ENCODE assay signal across 28 cellular contexts in the genomic region with DNA sequence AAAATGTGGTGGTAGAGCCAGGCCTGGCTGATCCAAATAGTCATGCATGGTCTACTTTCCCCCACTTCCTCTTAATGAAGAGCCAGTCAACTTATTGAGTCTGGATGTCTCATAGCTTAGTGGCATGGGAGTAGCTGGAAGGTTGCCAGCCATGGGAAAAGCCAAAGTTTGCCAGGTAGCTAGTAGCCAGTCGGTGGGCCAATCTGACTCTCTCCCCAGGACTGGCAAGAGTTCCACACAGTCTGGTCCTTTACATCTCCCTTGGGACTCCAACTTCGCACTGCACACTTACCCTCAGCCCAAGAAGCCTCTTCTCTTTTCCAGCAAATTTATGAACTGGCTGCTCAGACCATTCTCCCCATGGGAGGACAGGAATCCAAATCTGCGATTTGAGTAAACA. TPM values are rescaled to one million over a fixed set of nuclear protein-coding genes. Genes with fewer than 3 reads are reported as not detected.
DNase-seq lines count a peak whose midpoint lies in the region; ATAC-seq, FAIRE-seq and TF ChIP-seq lines count a peak whose summit lies in the region.
"Had no signal": no experiment of that assay in that cellular context is flagged by ENCODE, and none has a peak within 500 bp of the region (broad histone marks: within the 10 kb centered on the region; RNA-seq: fewer than 3 reads in every experiment).

No MANE protein-coding gene starts in this region.

- no TSS peak for BruUV-seq in GM12878 (replicated peaks; lab: Mats Ljungman, UMichigan)

- H3K9ac ChIP-seq in GM12878 (ENCODE audit: control insufficient read depth, insufficient read depth, low read length), result no peak overlapping the region

- H3K79me2 ChIP-seq in GM12878 (ENCODE audit: control insufficient read depth, insufficient read depth, low read length), result no peaks in the 10 kb centered on the region

- WGBS in GM12878 (ENCODE audit: insufficient coverage, insufficient replicate concordance, low lambda C conversion rate, missing lambda C conversion rate), result 96% methylated on average over 3 of the region's 3 CpGs
- WGBS in right cardiac atrium, result 58% methylated on average over 3 of the region's 3 CpGs
- WGBS in thyroid gland, 2 donors, result 63 to 79% methylated on average over 3 of the region's 3 CpGs

- TF ChIP-seq EP300 in GM12878 (IDR thresholded peaks at IDR 0.05; ENCODE audit: borderline replicate concordance in 1 of 2, control insufficient read depth in 1 of 2, low read depth in 2 of 2, low read length in 2 of 2), result no peak

- RAD21 ChIA-PET in GM12878 (lab: Charles Lee; ENCODE audit: unreplicated experiment), result no interaction called here

- no peaks in the 10 kb centered on the region for H3K4me1 Mint-ChIP-seq in natural killer cell

- no peaks in the 10 kb centered on the region for H4K20me1 ChIP-seq in GM12878 (ENCODE audit: control insufficient read depth, insufficient read depth)

- FAIRE-seq in GM12878 (lab: Jason Lieb, UNC), result no peak
- FAIRE-seq: GM12892 had no signal

- SMC1A ChIA-PET in GM12878 (lab: Charles Lee; ENCODE audit: uncharacterized antibody, unreplicated experiment), result no interaction called here

- DNase-seq in DMS 273 treated with DMSO at 0.1 percent for 48 hours (lab: John Stamatoyannopoulos, UW) (peak; percentile 12), HK-2 (ENCODE audit: unreplicated experiment) (peak; percentile 68), GM12878 (ENCODE audit: low read depth, low spot score) (no peak), right cardiac atrium (peak; percentile 35 to 81 (median 66)), posterior vena cava (ENCODE audit: low spot score) (no peak), natural killer cell (no peak), thyroid gland (no peak), retina (no peak)
- DNase-seq: activated CD4-positive, alpha-beta T cell treated with anti-CD3 and anti-CD28 coated beads for 1 hour; activated CD8-positive, alpha-beta memory T cell treated with anti-CD3 and anti-CD28 coated beads for 24 hours; activated naive CD4-positive, alpha-beta T cell; activated T-cell treated with anti-CD3 and anti-CD28 coated beads, Interleukin-2, amount 50 U/mL, for 4 hours; amygdala; caudate nucleus; CD4-positive, CD25-positive, alpha-beta regulatory T cell; dermis blood vessel endothelial cell; foreskin fibroblast; NCI-H146; NCI-H748 treated with DMSO at 0.1 percent for 48 hours; SHP77; spleen; stimulated activated CD4-positive, alpha-beta T cell treated with anti-CD3 and anti-CD28 coated beads, Interleukin-4, amount 100 ng/mL, for 1 hour; stimulated activated naive CD4-positive, alpha-beta T cell; SW 1271 had no signal

- no peak for TF ChIP-seq CTCF in GM12878 (IDR thresholded peaks at IDR 0.05 in 2 of 3, conservative IDR thresholded peaks at IDR 0.05 in 1 of 3; ENCODE audit: control insufficient read depth in 2 of 3, extremely low read depth in 1 of 3, insufficient read depth in 1 of 3, low read depth in 3 of 3, low read length in 3 of 3)
- TF ChIP-seq CTCF in natural killer cell (IDR thresholded peaks at IDR 0.05), result no peak
- TF ChIP-seq CTCF in thyroid gland (IDR thresholded peaks at IDR 0.05), result no peak

- no peaks in the 10 kb centered on the region for H3K27me3 ChIP-seq in GM12878 (replicated peaks in 1 of 2; ENCODE audit: control insufficient read depth in 2 of 2, insufficient read depth in 2 of 2, low read length in 1 of 2)
- no peaks in the 10 kb centered on the region for H3K27me3 ChIP-seq in right cardiac atrium (ENCODE audit: control insufficient read depth, insufficient read depth)
- H3K27me3 ChIP-seq in thyroid gland, result no peaks in the 10 kb centered on the region
- H3K27me3 ChIP-seq: spleen had no signal

- POLR2A ChIA-PET in GM12878 (lab: Charles Lee), result no interaction called here

- no peaks in the 10 kb centered on the region for H3K36me3 ChIP-seq in GM12878 (ENCODE audit: control insufficient read depth in 2 of 2, insufficient read depth in 2 of 2, low read length in 1 of 2)
- H3K36me3 ChIP-seq in thyroid gland, result no peaks in the 10 kb centered on the region
- H3K36me3 ChIP-seq: spleen, thoracic aorta had no signal

- intact Hi-C loops in GM12878 (cut with micrococcal nuclease; ENCODE audit: unreplicated experiment), result loop anchor here (5.0 to 10.0 kb wide), 3 partner anchors 85 to 233 kb away; partner anchors contain the start of gene HAO2
- intact Hi-C loops in right cardiac atrium (cut with DNase I), result no loop called here
- intact Hi-C loops in posterior vena cava (cut with DNase I), result loop anchor here in 1 of 2 donors (10.0 kb wide), 1 partner anchor 47 kb away; no protein-coding TSS in a partner anchor
- intact Hi-C loops in natural killer cell (cut with micrococcal nuclease), result no loop called here
- intact Hi-C loops in thyroid gland (cut with DNase I), result no loop called here

- no peaks in the 10 kb centered on the region for H3K27me3 Mint-ChIP-seq in natural killer cell (ENCODE audit: low read depth in 2 of 2)
- H3K27me3 Mint-ChIP-seq: CD4-positive, CD25-positive, alpha-beta regulatory T cell had no signal

- H3K36me3 Mint-ChIP-seq in natural killer cell, result no peaks in the 10 kb centered on the region

- CTCF ChIA-PET in GM12878 (lab: Yijun Ruan, JAX), result no interaction called here

- TF ChIP-seq RAD21 in GM12878 (IDR thresholded peaks at IDR 0.05; ENCODE audit: insufficient read depth, low read depth, low read length), result no peak

- no peak overlapping the region for H3K4me3 ChIP-seq in GM12878
- H3K4me3 ChIP-seq in right cardiac atrium (ENCODE audit: low read length), result no peak overlapping the region
- no peak overlapping the region for H3K4me3 ChIP-seq in thyroid gland (replicated peaks in 1 of 3)
- H3K4me3 ChIP-seq: lung, psoas muscle, spleen, thoracic aorta had no signal

- ATAC-seq in GM12878 (no peak), right cardiac atrium (peak; percentile 57 to 85), natural killer cell (no peak)
- ATAC-seq: activated T-cell treated with anti-CD3 and anti-CD28 coated beads, Interleukin-2, amount 50 U/mL, for 4 hours had no signal

- no peaks in the 10 kb centered on the region for H3K9me3 Mint-ChIP-seq in natural killer cell
- H3K9me3 Mint-ChIP-seq: activated T-cell treated with anti-CD3 and anti-CD28 coated beads, Interleukin-2, amount 50 U/mL, for 4 hours; CD4-positive, CD25-positive, alpha-beta regulatory T cell had no signal

- H3K4me1 ChIP-seq in GM12878 (ENCODE audit: control insufficient read depth, insufficient read depth, low read length), result no peaks in the 10 kb centered on the region
- peaks cover 2% of the 10 kb centered on the region for H3K4me1 ChIP-seq in right cardiac atrium (ENCODE audit: control insufficient read depth, insufficient read depth, low read length)
- H3K4me1 ChIP-seq in thyroid gland, result no peaks in the 10 kb centered on the region
- H3K4me1 ChIP-seq: psoas muscle, spleen had no signal

- no peak overlapping the region for H3K4me2 ChIP-seq in GM12878 (ENCODE audit: control insufficient read depth, insufficient read depth)

- no peak overlapping the region for H3K27ac ChIP-seq in GM12878 (ENCODE audit: control insufficient read depth, insufficient read depth)
- no peak overlapping the region for H3K27ac ChIP-seq in right cardiac atrium (ENCODE audit: low read length)
- H3K27ac ChIP-seq in thyroid gland, result no peak overlapping the region
- H3K27ac ChIP-seq: psoas muscle, spleen, thoracic aorta had no signal

- no peak overlapping the region for H3K27ac Mint-ChIP-seq in natural killer cell
- H3K27ac Mint-ChIP-seq: CD4-positive, CD25-positive, alpha-beta regulatory T cell had no signal

- H2AFZ ChIP-seq in GM12878 (ENCODE audit: control insufficient read depth, low read depth, low read length), result no peak overlapping the region

- in situ Hi-C loops in GM12878 (cut with MboI), result no loop called here

- no peaks in the 10 kb centered on the region for H3K9me3 ChIP-seq in GM12878 (replicated peaks; ENCODE audit: control insufficient read depth, insufficient read depth, low read length)
- H3K9me3 ChIP-seq in right cardiac atrium (ENCODE audit: control insufficient read depth, low read length), result no peaks in the 10 kb centered on the region
- H3K9me3 ChIP-seq in thyroid gland, result no peaks in the 10 kb centered on the region
- H3K9me3 ChIP-seq: psoas muscle, spleen, thoracic aorta had no signal

- no peak for TF ChIP-seq POLR2A in GM12878 (IDR thresholded peaks at IDR 0.05; ENCODE audit: low read depth, low read length)
- TF ChIP-seq POLR2A in thyroid gland (IDR thresholded peaks at IDR 0.05), result no peak

- no peak overlapping the region for H3K4me3 Mint-ChIP-seq in natural killer cell
- H3K4me3 Mint-ChIP-seq: activated T-cell treated with anti-CD3 and anti-CD28 coated beads, Interleukin-2, amount 50 U/mL, for 4 hours; CD4-positive, CD25-positive, alpha-beta regulatory T cell had no signal

TF ChIP-seq in GM12878, 131 proteins besides CTCF, POLR2A, EP300 and RAD21:
- peak; percentile 37; the same call in 1 of the 2 replicates for TF ChIP-seq SPI1 (IDR thresholded peaks at IDR 0.05; ENCODE audit: borderline replicate concordance, insufficient read depth, low read depth, low read length)
- no peak for TF ChIP-seq RAD51 (IDR thresholded peaks at IDR 0.05)
- no peak for TF ChIP-seq TCF7 (IDR thresholded peaks at IDR 0.05; ENCODE audit: borderline replicate concordance)
- no peak for TF ChIP-seq SIX5 (IDR thresholded peaks at IDR 0.05; ENCODE audit: low read depth, low read length, severe bottlenecking)
- TF ChIP-seq MTA2 (IDR thresholded peaks at IDR 0.05; ENCODE audit: low read depth), result no peak
- no peak for TF ChIP-seq POLR2AphosphoS2 (IDR thresholded peaks at IDR 0.05; ENCODE audit: low read depth, low read length)

RNA-seq across cellular contexts. Expression of gene WARS2, which starts 8.3 kb away (rescaled TPM):
- total RNA-seq in GM12878 (2013; cell fraction: nucleolus; rRNA removed), result 36.7 and 37.0 TPM in 2 replicates
- total RNA-seq in GM12878 (2014; rRNA removed), result 20.4 and 22.0 TPM in 2 replicates
- 14.3 and 14.5 TPM in 2 replicates for total RNA-seq in GM12878 (2014; rRNA removed; fragmentation: Illumina TruSeq; extraction: Trizol)
- total RNA-seq in GM12878 (2021), result 13.9 and 15.9 TPM in 2 replicates
- polyA plus RNA-seq in GM12878 (2011; ENCODE audit: low read depth), result 7.5 TPM
- 14.4 and 22.2 TPM in 2 replicates for polyA plus RNA-seq in GM12878 (2011; rRNA removed)
- 13.5 and 17.5 TPM in 2 replicates for polyA plus RNA-seq in GM12878 (2011; cell fraction: cytosol; rRNA removed)
- polyA plus RNA-seq in GM12878 (2011; cell fraction: nucleus; rRNA removed), result 14.3 and 18.9 TPM in 2 replicates
- 7.7 and 11.0 TPM in 2 replicates for polyA plus RNA-seq in GM12878 (2012)
- polyA plus RNA-seq in GM12878 (2014; fragmentation: Illumina TruSeq; extraction: Trizol), result 16.1 and 18.8 TPM in 2 replicates
- polyA plus RNA-seq in GM12878 (2014; fragmentation: Nextera tagmentation; extraction: Ambion mirVana), result 1 to 10 TPM; 5.5 to 5.9 TPM
- 12.3 and 13.4 TPM in 2 replicates for polyA plus RNA-seq in GM12878 (2014; rRNA removed)
- 10 to 100 TPM; 11.1 to 14.3 TPM for polyA plus RNA-seq in GM12878 (2016; fragmentation: Nextera tagmentation; extraction: Ambion mirVana)
- 23.3 and 26.0 TPM in 2 replicates for polyA minus RNA-seq in GM12878 (2011; rRNA and poly(A)+ RNA removed)
- 6.9 and 7.7 TPM in 2 replicates for polyA minus RNA-seq in GM12878 (2011; cell fraction: cytosol; rRNA and poly(A)+ RNA removed)
- 19.3 and 32.3 TPM in 2 replicates for polyA minus RNA-seq in GM12878 (2011; cell fraction: nucleus; rRNA and poly(A)+ RNA removed)
- 10 to 100 TPM in 3 of 4 donors, 1 to 10 TPM in 1; 9.9 to 12.8 (median 11.1) TPM for total RNA-seq in right cardiac atrium
- polyA plus RNA-seq in right cardiac atrium, result 5.2 TPM
- total RNA-seq in posterior vena cava, result 10 to 100 TPM in 1 of 2 donors, 1 to 10 TPM in 1; 9.2 to 13.0 TPM
- 10 to 100 TPM; 24.3 to 46.3 (median 41.0) TPM for total RNA-seq in natural killer cell
- 10 to 100 TPM; 21.4 to 35.1 (median 26.2) TPM for total RNA-seq in thyroid gland

Comparison
In these comparisons a context has a peak if more than half of its experiments do, and no peak if none do; other contexts are left out.
1. DNase-seq: peak in DMS 273 treated with DMSO at 0.1 percent for 48 hours (single experiment), HK-2 (single experiment) and right cardiac atrium (3 of 3); none in GM12878 (single experiment), posterior vena cava (single experiment), natural killer cell (single experiment), thyroid gland (0 of 2) and retina (single experiment).
2. ATAC-seq: peak in right cardiac atrium (2 of 2); none in GM12878 (single experiment) and natural killer cell (0 of 3).